ENCODE assay signal across 11 cellular contexts in genomic region chr9:82127993-82128710, GRCh38.
DNase-seq lines count a peak whose midpoint lies in the region; ATAC-seq and TF ChIP-seq lines count a peak whose summit lies in the region.
"Had no signal": no experiment of that assay in that cellular context is flagged by ENCODE, and none has a peak within 500 bp of the region (broad histone marks: within the 10 kb centered on the region; RNA-seq: fewer than 3 reads in every experiment).

No MANE protein-coding gene starts in this region.

- H3K4me3 ChIP-seq in body of pancreas = no peak overlapping the region
- H3K4me3 ChIP-seq: dorsolateral prefrontal cortex had no signal

- H3K27ac Mint-ChIP-seq in stimulated activated effector memory CD8-positive, alpha-beta T cell treated with anti-CD3 and anti-CD28 coated beads, Interleukin-12 subunit alpha, Interleukin-12 subunit beta, amount 100 ng/mL, for 72 hours = no peak overlapping the region
- H3K27ac Mint-ChIP-seq: activated T-cell treated with anti-CD3 and anti-CD28 coated beads, Interleukin-2, amount 50 U/mL, for 72 hours had no signal

- H3K27me3 ChIP-seq in body of pancreas = no peaks in the 10 kb centered on the region
- H3K27me3 ChIP-seq: dorsolateral prefrontal cortex had no signal

- TF ChIP-seq POLR2A in body of pancreas (IDR thresholded peaks at IDR 0.05) = no peak

- DNase-seq in germinal center (ENCODE audit: low spot score) (peak; percentile 60), ecto neural progenitor cell (ENCODE audit: low spot score) (no peak), SKM-1 treated with dmso at 0.1 percent for 144 hours (lab: John Stamatoyannopoulos, UW; ENCODE audit: unreplicated experiment) (no peak), body of pancreas (no peak)
- DNase-seq in stimulated activated effector memory CD8-positive, alpha-beta T cell treated with anti-CD3 and anti-CD28 coated beads, Interleukin-12 subunit alpha, Interleukin-12 subunit beta, amount 100 ng/mL, for 72 hours (ENCODE audit: low spot score in 2 of 2) = no peak
- DNase-seq: activated T-cell treated with anti-CD3 and anti-CD28 coated beads, Interleukin-2, amount 50 U/mL, for 72 hours; dorsolateral prefrontal cortex; SIG-M5 had no signal

- H3K27ac ChIP-seq in body of pancreas = no peak overlapping the region
- H3K27ac ChIP-seq: dorsolateral prefrontal cortex had no signal

- H3K9me3 Mint-ChIP-seq in stimulated activated effector memory CD8-positive, alpha-beta T cell treated with anti-CD3 and anti-CD28 coated beads, Interleukin-12 subunit alpha, Interleukin-12 subunit beta, amount 100 ng/mL, for 72 hours = no peaks in the 10 kb centered on the region

- H3K36me3 ChIP-seq in body of pancreas (replicated peaks in 1 of 2; ENCODE audit: insufficient read depth in 1 of 2, low read depth in 2 of 2) = no peaks in the 10 kb centered on the region

- 58 to 70% methylated on average over 3 of the region's 3 CpGs for WGBS in body of pancreas, 2 donors

- no peaks in the 10 kb centered on the region for H3K9me3 ChIP-seq in body of pancreas

- ATAC-seq in GM18870 (IDR thresholded peaks at IDR 0.05; ENCODE audit: unreplicated experiment) (peak; percentile 92), GM21825 (IDR thresholded peaks at IDR 0.05; ENCODE audit: unreplicated experiment) (peak; percentile 93), HG03521 (IDR thresholded peaks at IDR 0.05; ENCODE audit: unreplicated experiment) (peak; percentile 55), body of pancreas (no peak)
- no peak for ATAC-seq in stimulated activated effector memory CD8-positive, alpha-beta T cell treated with anti-CD3 and anti-CD28 coated beads, Interleukin-12 subunit alpha, Interleukin-12 subunit beta, amount 100 ng/mL, for 72 hours
- ATAC-seq: activated T-cell treated with anti-CD3 and anti-CD28 coated beads, Interleukin-2, amount 50 U/mL, for 72 hours had no signal

- intact Hi-C loops in body of pancreas (cut with DNase I) = no loop called here

- no peaks in the 10 kb centered on the region for H3K4me1 ChIP-seq in body of pancreas

- no peaks in the 10 kb centered on the region for H3K4me1 Mint-ChIP-seq in stimulated activated effector memory CD8-positive, alpha-beta T cell treated with anti-CD3 and anti-CD28 coated beads, Interleukin-12 subunit alpha, Interleukin-12 subunit beta, amount 100 ng/mL, for 72 hours

- no peaks in the 10 kb centered on the region for H3K36me3 Mint-ChIP-seq in stimulated activated effector memory CD8-positive, alpha-beta T cell treated with anti-CD3 and anti-CD28 coated beads, Interleukin-12 subunit alpha, Interleukin-12 subunit beta, amount 100 ng/mL, for 72 hours

- TF ChIP-seq CTCF in body of pancreas (IDR thresholded peaks at IDR 0.05) = no peak

- H3K4me3 Mint-ChIP-seq in stimulated activated effector memory CD8-positive, alpha-beta T cell treated with anti-CD3 and anti-CD28 coated beads, Interleukin-12 subunit alpha, Interleukin-12 subunit beta, amount 100 ng/mL, for 72 hours = no peak overlapping the region
- H3K4me3 Mint-ChIP-seq: activated T-cell treated with anti-CD3 and anti-CD28 coated beads, Interleukin-2, amount 50 U/mL, for 72 hours had no signal

Comparison
In these comparisons a context has a peak if more than half of its experiments do, and no peak if none do; other contexts are left out.
1. ATAC-seq: peak in GM18870 (single experiment), GM21825 (single experiment) and HG03521 (single experiment); none in stimulated activated effector memory CD8-positive, alpha-beta T cell treated with anti-CD3 and anti-CD28 coated beads, Interleukin-12 subunit alpha, Interleukin-12 subunit beta, amount 100 ng/mL, for 72 hours (single experiment) and body of pancreas (single experiment).